ENCODE assay signal across 16 cellular contexts in genomic region chr6:168658059-168658458, GRCh38.
"Had no signal": no experiment of that assay in that cellular context is flagged by ENCODE, and none has a peak within 500 bp of the region (broad histone marks: within the 10 kb centered on the region; RNA-seq: fewer than 3 reads in every experiment).

No MANE protein-coding gene starts in this region.

- H3K9me3 ChIP-seq: adrenal gland, mucosa of descending colon, tibial artery had no signal

- DNase-seq: activated CD4-positive, alpha-beta T cell treated with anti-CD3 and anti-CD28 coated beads for 48 hours; activated CD4-positive, CD25-positive, alpha-beta regulatory T cell; activated CD8-positive, alpha-beta T cell treated with anti-CD3 and anti-CD28 coated beads for 36 hours; activated T-cell treated with anti-CD3 and anti-CD28 coated beads, Interleukin-2, amount 50 U/mL, for 24 hours; cerebellar nuclear complex; effector CD4-positive, alpha-beta T cell; heart right ventricle; mucosa of descending colon; naive B cell; stimulated activated CD4-positive, alpha-beta T cell treated with anti-CD3 and anti-CD28 coated beads, Interleukin-2, amount 100 ng/mL, for 24 hours; stimulated activated naive CD4-positive, alpha-beta T cell treated with Interleukin-2 at 50 U/mL for 16 hours; tibial artery had no signal

- H3K27ac ChIP-seq: adrenal gland, esophagus muscularis mucosa, heart right ventricle, tibial artery had no signal

- FAIRE-seq: astrocyte had no signal

- H3K4me3 ChIP-seq: adrenal gland, esophagus muscularis mucosa, heart right ventricle, mucosa of descending colon, tibial artery had no signal

- H3K4me1 ChIP-seq: adrenal gland, esophagus muscularis mucosa, heart right ventricle, tibial artery had no signal

- H3K36me3 ChIP-seq: adrenal gland had no signal

- ATAC-seq: activated CD8-positive, alpha-beta T cell treated with anti-CD3 and anti-CD28 coated beads for 36 hours; activated naive CD4-positive, alpha-beta T cell treated with anti-CD3 and anti-CD28 coated beads, Interleukin-2, amount 50 U/mL, for 72 hours; heart right ventricle; mucosa of descending colon had no signal

- H3K27me3 ChIP-seq: adrenal gland, esophagus muscularis mucosa, tibial artery had no signal
